ENCODE assay signal across 1 cellular context in genomic region chr1:1037366-1038327, GRCh38.
TF ChIP-seq lines count a peak whose summit lies in the region.

No MANE protein-coding gene starts in this region.

TF ChIP-seq in HepG2, 621 proteins besides CTCF, POLR2A, EP300 and RAD21 (continued from another document and continues in another):
- TF ChIP-seq, protein P1, sequence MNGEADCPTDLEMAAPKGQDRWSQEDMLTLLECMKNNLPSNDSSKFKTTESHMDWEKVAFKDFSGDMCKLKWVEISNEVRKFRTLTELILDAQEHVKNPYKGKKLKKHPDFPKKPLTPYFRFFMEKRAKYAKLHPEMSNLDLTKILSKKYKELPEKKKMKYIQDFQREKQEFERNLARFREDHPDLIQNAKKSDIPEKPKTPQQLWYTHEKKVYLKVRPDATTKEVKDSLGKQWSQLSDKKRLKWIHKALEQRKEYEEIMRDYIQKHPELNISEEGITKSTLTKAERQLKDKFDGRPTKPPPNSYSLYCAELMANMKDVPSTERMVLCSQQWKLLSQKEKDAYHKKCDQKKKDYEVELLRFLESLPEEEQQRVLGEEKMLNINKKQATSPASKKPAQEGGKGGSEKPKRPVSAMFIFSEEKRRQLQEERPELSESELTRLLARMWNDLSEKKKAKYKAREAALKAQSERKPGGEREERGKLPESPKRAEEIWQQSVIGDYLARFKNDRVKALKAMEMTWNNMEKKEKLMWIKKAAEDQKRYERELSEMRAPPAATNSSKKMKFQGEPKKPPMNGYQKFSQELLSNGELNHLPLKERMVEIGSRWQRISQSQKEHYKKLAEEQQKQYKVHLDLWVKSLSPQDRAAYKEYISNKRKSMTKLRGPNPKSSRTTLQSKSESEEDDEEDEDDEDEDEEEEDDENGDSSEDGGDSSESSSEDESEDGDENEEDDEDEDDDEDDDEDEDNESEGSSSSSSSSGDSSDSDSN (CRISPR knock-in tag; IDR thresholded peaks at IDR 0.05), result no peak
- no peak for TF ChIP-seq SOX6 (IDR thresholded peaks at IDR 0.05)
- TF ChIP-seq SOX6 (CRISPR knock-in tag; IDR thresholded peaks at IDR 0.05), result peak; percentile 51; the same call in 1 of the 2 replicates
- no peak for TF ChIP-seq ZNF576 (CRISPR knock-in tag; IDR thresholded peaks at IDR 0.05)
- no peak for TF ChIP-seq CENPX (CRISPR knock-in tag; IDR thresholded peaks at IDR 0.05)
- no peak for TF ChIP-seq HHEX (CRISPR knock-in tag; IDR thresholded peaks at IDR 0.05)
- no peak for TF ChIP-seq ZBTB43 (CRISPR knock-in tag; conservative IDR thresholded peaks at IDR 0.05)
- no peak for TF ChIP-seq ZNF101 (CRISPR knock-in tag; IDR thresholded peaks at IDR 0.05; ENCODE audit: borderline replicate concordance, low read depth)
- no peak for TF ChIP-seq CREBL2 (CRISPR knock-in tag; IDR thresholded peaks at IDR 0.05; ENCODE audit: borderline replicate concordance)
- TF ChIP-seq RCOR2 (CRISPR knock-in tag; IDR thresholded peaks at IDR 0.05), result no peak
- TF ChIP-seq ZNF780A (CRISPR knock-in tag; IDR thresholded peaks at IDR 0.05), result no peak
- TF ChIP-seq SRF (IDR thresholded peaks at IDR 0.05; ENCODE audit: low read depth, low read length), result no peak
- TF ChIP-seq MLXIP (CRISPR knock-in tag; IDR thresholded peaks at IDR 0.05; ENCODE audit: borderline replicate concordance), result no peak
- no peak for TF ChIP-seq SP2 (CRISPR knock-in tag; IDR thresholded peaks at IDR 0.05)
- TF ChIP-seq, protein P2, sequence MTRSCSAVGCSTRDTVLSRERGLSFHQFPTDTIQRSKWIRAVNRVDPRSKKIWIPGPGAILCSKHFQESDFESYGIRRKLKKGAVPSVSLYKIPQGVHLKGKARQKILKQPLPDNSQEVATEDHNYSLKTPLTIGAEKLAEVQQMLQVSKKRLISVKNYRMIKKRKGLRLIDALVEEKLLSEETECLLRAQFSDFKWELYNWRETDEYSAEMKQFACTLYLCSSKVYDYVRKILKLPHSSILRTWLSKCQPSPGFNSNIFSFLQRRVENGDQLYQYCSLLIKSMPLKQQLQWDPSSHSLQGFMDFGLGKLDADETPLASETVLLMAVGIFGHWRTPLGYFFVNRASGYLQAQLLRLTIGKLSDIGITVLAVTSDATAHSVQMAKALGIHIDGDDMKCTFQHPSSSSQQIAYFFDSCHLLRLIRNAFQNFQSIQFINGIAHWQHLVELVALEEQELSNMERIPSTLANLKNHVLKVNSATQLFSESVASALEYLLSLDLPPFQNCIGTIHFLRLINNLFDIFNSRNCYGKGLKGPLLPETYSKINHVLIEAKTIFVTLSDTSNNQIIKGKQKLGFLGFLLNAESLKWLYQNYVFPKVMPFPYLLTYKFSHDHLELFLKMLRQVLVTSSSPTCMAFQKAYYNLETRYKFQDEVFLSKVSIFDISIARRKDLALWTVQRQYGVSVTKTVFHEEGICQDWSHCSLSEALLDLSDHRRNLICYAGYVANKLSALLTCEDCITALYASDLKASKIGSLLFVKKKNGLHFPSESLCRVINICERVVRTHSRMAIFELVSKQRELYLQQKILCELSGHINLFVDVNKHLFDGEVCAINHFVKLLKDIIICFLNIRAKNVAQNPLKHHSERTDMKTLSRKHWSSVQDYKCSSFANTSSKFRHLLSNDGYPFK (CRISPR knock-in tag; IDR thresholded peaks at IDR 0.05; ENCODE audit: borderline replicate concordance), result no peak
- TF ChIP-seq, protein P3, sequence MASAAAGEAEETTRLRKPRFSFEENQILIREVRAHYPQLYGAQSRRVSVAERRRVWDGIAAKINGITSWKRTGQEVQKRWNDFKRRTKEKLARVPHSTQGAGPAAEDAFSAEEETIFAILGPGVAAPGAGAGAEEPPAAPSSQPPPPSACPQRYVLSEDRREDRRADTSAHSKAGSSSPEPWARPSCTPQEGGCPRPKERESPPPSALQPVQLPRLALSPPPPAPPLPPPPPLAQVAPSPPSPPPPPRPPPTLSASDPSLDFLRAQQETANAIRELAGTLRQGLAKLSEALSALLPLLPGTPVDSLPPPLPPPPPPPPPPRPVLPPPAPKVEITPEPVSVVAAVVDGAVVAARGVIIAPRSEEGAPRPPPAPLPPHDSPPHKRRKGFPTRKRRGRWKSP (CRISPR knock-in tag; IDR thresholded peaks at IDR 0.05), result no peak
- TF ChIP-seq, protein P4, sequence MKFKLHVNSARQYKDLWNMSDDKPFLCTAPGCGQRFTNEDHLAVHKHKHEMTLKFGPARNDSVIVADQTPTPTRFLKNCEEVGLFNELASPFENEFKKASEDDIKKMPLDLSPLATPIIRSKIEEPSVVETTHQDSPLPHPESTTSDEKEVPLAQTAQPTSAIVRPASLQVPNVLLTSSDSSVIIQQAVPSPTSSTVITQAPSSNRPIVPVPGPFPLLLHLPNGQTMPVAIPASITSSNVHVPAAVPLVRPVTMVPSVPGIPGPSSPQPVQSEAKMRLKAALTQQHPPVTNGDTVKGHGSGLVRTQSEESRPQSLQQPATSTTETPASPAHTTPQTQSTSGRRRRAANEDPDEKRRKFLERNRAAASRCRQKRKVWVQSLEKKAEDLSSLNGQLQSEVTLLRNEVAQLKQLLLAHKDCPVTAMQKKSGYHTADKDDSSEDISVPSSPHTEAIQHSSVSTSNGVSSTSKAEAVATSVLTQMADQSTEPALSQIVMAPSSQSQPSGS (CRISPR knock-in tag; IDR thresholded peaks at IDR 0.05), result no peak; the same call in 1 of the 2 replicates
- TF ChIP-seq ZNF678 (CRISPR knock-in tag; IDR thresholded peaks at IDR 0.05), result no peak
- no peak for TF ChIP-seq ZNF30 (CRISPR knock-in tag; IDR thresholded peaks at IDR 0.05)
- no peak for TF ChIP-seq ZNF260 (CRISPR knock-in tag; IDR thresholded peaks at IDR 0.05; ENCODE audit: borderline replicate concordance, low read depth)
- no peak for TF ChIP-seq ZZZ3 (CRISPR knock-in tag; IDR thresholded peaks at IDR 0.05; ENCODE audit: borderline replicate concordance)
- 0 out of 2 replicates have a peak, but pooled peaks have one; percentile 18 for TF ChIP-seq RERE (CRISPR knock-in tag; IDR thresholded peaks at IDR 0.05; ENCODE audit: low read depth)
- TF ChIP-seq FUBP1 (CRISPR knock-in tag; IDR thresholded peaks at IDR 0.05; ENCODE audit: borderline replicate concordance), result no peak
- TF ChIP-seq HMGXB3 (CRISPR knock-in tag; IDR thresholded peaks at IDR 0.05; ENCODE audit: borderline replicate concordance), result no peak
- no peak for TF ChIP-seq HIVEP1 (CRISPR knock-in tag; IDR thresholded peaks at IDR 0.05)
- TF ChIP-seq ZNF12 (CRISPR knock-in tag; IDR thresholded peaks at IDR 0.05), result no peak
- TF ChIP-seq ZNF616 (CRISPR knock-in tag; IDR thresholded peaks at IDR 0.05; ENCODE audit: low read depth), result no peak
